ENCODE assay signal across 17 cellular contexts in the genomic region with DNA sequence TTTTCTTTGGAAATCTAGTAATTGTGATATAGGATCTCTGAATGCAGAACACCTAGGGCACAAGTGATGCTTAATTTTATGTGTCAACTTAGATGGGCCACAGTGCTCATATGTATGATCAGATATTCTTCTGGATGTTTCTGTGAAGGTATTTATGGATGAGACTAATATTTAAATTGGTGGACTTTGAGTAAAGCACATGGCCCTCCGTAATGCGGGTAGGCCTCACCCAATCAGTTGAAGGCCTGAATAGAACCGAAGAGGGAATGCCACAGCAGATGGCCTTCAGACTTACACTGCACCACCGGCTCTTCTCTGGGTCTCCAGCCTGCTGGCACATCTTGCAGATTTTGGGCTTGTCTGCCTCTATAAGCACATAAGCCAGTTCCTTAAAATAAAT.
DNase-seq lines count a peak whose midpoint lies in the region; ATAC-seq, FAIRE-seq and TF ChIP-seq lines count a peak whose summit lies in the region.
"Had no signal": no experiment of that assay in that cellular context is flagged by ENCODE, and none has a peak within 500 bp of the region (broad histone marks: within the 10 kb centered on the region; RNA-seq: fewer than 3 reads in every experiment).

No MANE protein-coding gene starts in this region.

- no peak overlapping the region for H2AFZ ChIP-seq in astrocyte (ENCODE audit: low read depth, low read length)

- no peaks in the 10 kb centered on the region for H3K27me3 ChIP-seq in CD4-positive, alpha-beta memory T cell (ENCODE audit: insufficient read depth, low read length)
- H3K27me3 ChIP-seq in astrocyte (ENCODE audit: insufficient read depth, low read length): no peaks in the 10 kb centered on the region
- H3K27me3 ChIP-seq in CD8-positive, alpha-beta T cell (ENCODE audit: insufficient read depth, low read length): no peaks in the 10 kb centered on the region

- no peak overlapping the region for H3K4me3 Mint-ChIP-seq in CD4-positive, alpha-beta memory T cell
- H3K4me3 Mint-ChIP-seq in astrocyte (ENCODE audit: unreplicated experiment) (no peak overlapping the region), memory B cell (no peak overlapping the region)
- no peak overlapping the region for H3K4me3 Mint-ChIP-seq in stimulated activated memory B cell treated with anti-CD40 and anti-IgM and Interleukin-4, amounts not matched to agents 10 μg/mL and 1 μg/mL and 100 μg/mL, for 72 hours
- H3K4me3 Mint-ChIP-seq in CD8-positive, alpha-beta T cell: no peak overlapping the region
- H3K4me3 Mint-ChIP-seq: H9 had no signal

- ATAC-seq in memory B cell (ENCODE audit: low read depth): no peak
- ATAC-seq in stimulated activated memory B cell treated with anti-CD40 and anti-IgM and Interleukin-4, amounts not matched to agents 10 μg/mL and 1 μg/mL and 100 μg/mL, for 72 hours: no peak
- no peak for ATAC-seq in CD8-positive, alpha-beta T cell
- ATAC-seq in GM21619 (IDR thresholded peaks at IDR 0.05; ENCODE audit: unreplicated experiment): no peak
- ATAC-seq: Right ventricle myocardium inferior had no signal

- FAIRE-seq in astrocyte (lab: Jason Lieb, UNC): no peak
- FAIRE-seq: A204.1, GM12892, RCC 7860 had no signal

- CTCF ChIA-PET in CD4-positive, alpha-beta memory T cell (lab: Charles Lee; ENCODE audit: partially characterized antibody): no interaction called here
- CTCF ChIA-PET in CD8-positive, alpha-beta T cell (lab: Charles Lee): no interaction called here

- no peak for TF ChIP-seq CTCF in astrocyte (IDR thresholded peaks at IDR 0.05; ENCODE audit: insufficient read depth, low read depth, low read length)
- TF ChIP-seq CTCF in CD8-positive, alpha-beta T cell (IDR thresholded peaks at IDR 0.05): no peak

- peaks cover 37 to 83% (median 54%) of the 10 kb centered on the region in 4 donors for H3K4me1 Mint-ChIP-seq in CD4-positive, alpha-beta memory T cell
- H3K4me1 Mint-ChIP-seq in astrocyte (ENCODE audit: low read depth, unreplicated experiment) (peaks cover 66% of the 10 kb centered on the region), memory B cell (peaks cover 41% of the 10 kb centered on the region)
- H3K4me1 Mint-ChIP-seq in stimulated activated memory B cell treated with anti-CD40 and anti-IgM and Interleukin-4, amounts not matched to agents 10 μg/mL and 1 μg/mL and 100 μg/mL, for 72 hours: peaks cover 83% of the 10 kb centered on the region
- H3K4me1 Mint-ChIP-seq in CD8-positive, alpha-beta T cell (ENCODE audit: low read depth): peaks cover 2% of the 10 kb centered on the region

- no peak overlapping the region for H3K9ac ChIP-seq in astrocyte (ENCODE audit: low read length)

- no peaks in the 10 kb centered on the region for H3K27me3 Mint-ChIP-seq in CD4-positive, alpha-beta memory T cell
- H3K27me3 Mint-ChIP-seq in astrocyte (ENCODE audit: low read depth, unreplicated experiment) (no peaks in the 10 kb centered on the region), memory B cell (no peaks in the 10 kb centered on the region)
- H3K27me3 Mint-ChIP-seq in stimulated activated memory B cell treated with anti-CD40 and anti-IgM and Interleukin-4, amounts not matched to agents 10 μg/mL and 1 μg/mL and 100 μg/mL, for 72 hours: no peaks in the 10 kb centered on the region
- H3K27me3 Mint-ChIP-seq in CD8-positive, alpha-beta T cell (ENCODE audit: low read depth): no peaks in the 10 kb centered on the region

- no peak overlapping the region for H3K4me2 ChIP-seq in astrocyte (ENCODE audit: low read length)

- H3K36me3 Mint-ChIP-seq in CD4-positive, alpha-beta memory T cell: peaks cover 10 to 18% of the 10 kb centered on the region in 2 donors
- H3K36me3 Mint-ChIP-seq in astrocyte (ENCODE audit: low read depth, unreplicated experiment) (peaks cover 16% of the 10 kb centered on the region), memory B cell (peaks cover 22% of the 10 kb centered on the region)
- H3K36me3 Mint-ChIP-seq in stimulated activated memory B cell treated with anti-CD40 and anti-IgM and Interleukin-4, amounts not matched to agents 10 μg/mL and 1 μg/mL and 100 μg/mL, for 72 hours: peaks cover 46% of the 10 kb centered on the region
- H3K36me3 Mint-ChIP-seq in CD8-positive, alpha-beta T cell: peaks cover 3% of the 10 kb centered on the region

- DNase-seq in CD4-positive, alpha-beta memory T cell: no peak
- DNase-seq in astrocyte (ENCODE audit: low read depth) (no peak), memory B cell (ENCODE audit: low spot score in 2 of 2) (no peak), ureter (ENCODE audit: low spot score) (no peak)
- no peak for DNase-seq in CD8-positive, alpha-beta T cell
- DNase-seq: DMS79; H9; NCI-H1105; NCI-H510A; NCI-H748 treated with DMSO at 0.1 percent for 48 hours; NK-92 treated with Interleukin-12 subunit alpha and Interleukin-12 subunit beta, amount 100 ng/mL, for 24 hours had no signal

- peaks cover 98% of the 10 kb centered on the region for H3K79me2 ChIP-seq in astrocyte (ENCODE audit: insufficient read depth, low read length)

- no peaks in the 10 kb centered on the region for H3K9me3 ChIP-seq in CD4-positive, alpha-beta memory T cell (ENCODE audit: control insufficient read depth in 1 of 2, low read length in 2 of 2)
- no peaks in the 10 kb centered on the region for H3K9me3 ChIP-seq in astrocyte (ENCODE audit: insufficient read depth, low read depth, low read length)
- no peaks in the 10 kb centered on the region for H3K9me3 ChIP-seq in CD8-positive, alpha-beta T cell (ENCODE audit: low read length)

- peaks cover 76% of the 10 kb centered on the region for H4K20me1 ChIP-seq in astrocyte (ENCODE audit: insufficient read depth, low read length)

- peaks cover 6% of the 10 kb centered on the region for H3K4me1 ChIP-seq in CD4-positive, alpha-beta memory T cell (ENCODE audit: insufficient read depth, low read length)
- H3K4me1 ChIP-seq in astrocyte (ENCODE audit: insufficient read depth, low read length): peaks cover 27% of the 10 kb centered on the region
- H3K4me1 ChIP-seq in CD8-positive, alpha-beta T cell (ENCODE audit: insufficient read depth, low read length): no peaks in the 10 kb centered on the region

- no peaks in the 10 kb centered on the region for H3K36me3 ChIP-seq in CD4-positive, alpha-beta memory T cell (ENCODE audit: insufficient read depth, low read length)
- H3K36me3 ChIP-seq in astrocyte (ENCODE audit: insufficient read depth, low read length): peaks cover 4% of the 10 kb centered on the region
- no peaks in the 10 kb centered on the region for H3K36me3 ChIP-seq in CD8-positive, alpha-beta T cell (ENCODE audit: insufficient read depth, low read length)

- no peak overlapping the region for H3K27ac ChIP-seq in CD4-positive, alpha-beta memory T cell (ENCODE audit: low read depth, low read length)
- H3K27ac ChIP-seq in astrocyte (ENCODE audit: low read depth, low read length): no peak overlapping the region
- no peak overlapping the region for H3K27ac ChIP-seq in CD8-positive, alpha-beta T cell (ENCODE audit: low read depth, low read length)

- POLR2A ChIA-PET in CD4-positive, alpha-beta memory T cell (lab: Charles Lee; ENCODE audit: partially characterized antibody): no interaction called here
- POLR2A ChIA-PET in CD8-positive, alpha-beta T cell (lab: Charles Lee): no interaction called here

- no peak overlapping the region for H3K4me3 ChIP-seq in CD4-positive, alpha-beta memory T cell (ENCODE audit: low read length in 2 of 2)
- H3K4me3 ChIP-seq in astrocyte (ENCODE audit: insufficient read depth, low read depth, low read length): no peak overlapping the region
- H3K4me3 ChIP-seq in CD8-positive, alpha-beta T cell (ENCODE audit: low read depth, low read length): no peak overlapping the region

- no peaks in the 10 kb centered on the region for H3K9me3 Mint-ChIP-seq in CD4-positive, alpha-beta memory T cell
- H3K9me3 Mint-ChIP-seq in astrocyte (ENCODE audit: unreplicated experiment): peaks cover 2% of the 10 kb centered on the region
- no peaks in the 10 kb centered on the region for H3K9me3 Mint-ChIP-seq in memory B cell
- H3K9me3 Mint-ChIP-seq in stimulated activated memory B cell treated with anti-CD40 and anti-IgM and Interleukin-4, amounts not matched to agents 10 μg/mL and 1 μg/mL and 100 μg/mL, for 72 hours: no peaks in the 10 kb centered on the region
- no peaks in the 10 kb centered on the region for H3K9me3 Mint-ChIP-seq in CD8-positive, alpha-beta T cell
- H3K9me3 Mint-ChIP-seq: H9 had no signal

- H3K27ac Mint-ChIP-seq in CD4-positive, alpha-beta memory T cell: peak overlapping the region in 5 of 7 donors; percentile 5 to 56 (median 36)
- H3K27ac Mint-ChIP-seq in astrocyte (ENCODE audit: unreplicated experiment): peak overlapping the region; percentile 59
- H3K27ac Mint-ChIP-seq in memory B cell: peak overlapping the region; percentile 25
- H3K27ac Mint-ChIP-seq in stimulated activated memory B cell treated with anti-CD40 and anti-IgM and Interleukin-4, amounts not matched to agents 10 μg/mL and 1 μg/mL and 100 μg/mL, for 72 hours: peak overlapping the region; percentile 28
- H3K27ac Mint-ChIP-seq in CD8-positive, alpha-beta T cell: no peak overlapping the region

- intact Hi-C loops in CD4-positive, alpha-beta memory T cell (cut with micrococcal nuclease): no loop called here
- intact Hi-C loops in CD8-positive, alpha-beta T cell (cut with DNase I, micrococcal nuclease): no loop called here
